ENCODE assay signal across 12 cellular contexts in the genomic region with DNA sequence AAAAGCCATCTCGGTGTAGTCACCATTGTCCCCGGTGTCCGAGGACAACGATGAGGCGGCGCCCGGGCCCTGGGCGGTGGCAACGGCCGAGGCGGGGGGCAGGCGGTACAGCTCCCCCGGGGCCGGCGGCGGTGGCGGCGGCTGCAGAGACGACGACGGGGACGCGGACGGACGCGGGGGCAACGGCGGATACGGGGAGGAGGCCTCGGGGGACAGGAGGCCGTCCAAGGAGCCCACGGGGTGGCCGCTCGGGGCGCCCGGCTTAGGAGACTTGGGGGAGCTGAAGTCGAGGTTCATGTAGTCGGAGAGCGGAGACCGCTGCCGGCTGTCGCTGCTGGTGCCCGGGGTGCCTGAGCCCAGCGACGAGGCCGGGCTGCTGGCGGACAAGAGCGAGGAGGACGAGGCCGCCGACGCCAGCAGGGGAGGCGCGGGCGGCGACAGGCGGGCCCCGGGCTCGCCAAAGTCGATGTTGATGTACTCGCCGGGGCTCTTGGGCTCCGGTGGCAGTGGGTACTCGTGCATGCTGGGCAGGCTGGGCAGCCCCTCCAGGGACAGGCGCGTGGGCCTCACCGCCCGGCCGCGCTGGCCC. TPM values are rescaled to one million over a fixed set of nuclear protein-coding genes. Genes with fewer than 3 reads are reported as not detected.
DNase-seq lines count a peak whose midpoint lies in the region; ATAC-seq and TF ChIP-seq lines count a peak whose summit lies in the region.
"Had no signal": no experiment of that assay in that cellular context is flagged by ENCODE, and none has a peak within 500 bp of the region (broad histone marks: within the 10 kb centered on the region; RNA-seq: fewer than 3 reads in every experiment).

No MANE protein-coding gene starts in this region.

- peak overlapping the region; percentile 55 for H3K27ac ChIP-seq in vagina

- H3K4me1 ChIP-seq in adipocyte (ENCODE audit: control insufficient read depth, insufficient read depth, low read length) (peaks cover 29% of the 10 kb centered on the region), vagina (peaks cover 55% of the 10 kb centered on the region)

- TF ChIP-seq POLR2A in vagina (IDR thresholded peaks at IDR 0.05): no peak

- peak overlapping the region; percentile 75 for H3K4me3 Mint-ChIP-seq in natural killer cell
- H3K4me3 Mint-ChIP-seq in natural killer cell treated with Interleukin-12 subunit alpha and Interleukin-12 subunit beta and Interleukin-15 and Interleukin-18, amount 100 ng/mL, for 72 hours: no peak overlapping the region
- peak overlapping the region; percentile 34 for H3K4me3 Mint-ChIP-seq in mesothelial cell of epicardium
- H3K4me3 Mint-ChIP-seq: activated CD4-positive, alpha-beta memory T cell treated with anti-CD3 and anti-CD28 coated beads for 36 hours; HFFc6 had no signal

- H3K27ac Mint-ChIP-seq in natural killer cell: peak overlapping the region; percentile 31 to 66
- H3K27ac Mint-ChIP-seq in natural killer cell treated with Interleukin-12 subunit alpha and Interleukin-12 subunit beta and Interleukin-15 and Interleukin-18, amount 100 ng/mL, for 72 hours: no peak overlapping the region
- no peak overlapping the region for H3K27ac Mint-ChIP-seq in mesothelial cell of epicardium
- H3K27ac Mint-ChIP-seq: activated CD4-positive, alpha-beta memory T cell treated with anti-CD3 and anti-CD28 coated beads for 36 hours; HFFc6 had no signal

- ATAC-seq in natural killer cell: no peak
- no peak for ATAC-seq in natural killer cell treated with Interleukin-12 subunit alpha and Interleukin-12 subunit beta and Interleukin-15 and Interleukin-18, amount 100 ng/mL, for 72 hours
- ATAC-seq in GM18868 (IDR thresholded peaks at IDR 0.05; ENCODE audit: unreplicated experiment): no peak

- H3K36me3 Mint-ChIP-seq in natural killer cell: no peaks in the 10 kb centered on the region
- no peaks in the 10 kb centered on the region for H3K36me3 Mint-ChIP-seq in natural killer cell treated with Interleukin-12 subunit alpha and Interleukin-12 subunit beta and Interleukin-15 and Interleukin-18, amount 100 ng/mL, for 72 hours
- peaks cover 8% of the 10 kb centered on the region for H3K36me3 Mint-ChIP-seq in mesothelial cell of epicardium

- H3K4me3 ChIP-seq in adipocyte (ENCODE audit: low read length): peak overlapping the region; percentile 86
- peak overlapping the region; percentile 74 to 84 for H3K4me3 ChIP-seq in vagina
- peak overlapping the region in 1 of 2 donors; percentile 56 for H3K4me3 ChIP-seq in foreskin fibroblast (ENCODE audit: low read depth in 1 of 2, low read length in 2 of 2)

- H3K27me3 ChIP-seq in adipocyte (replicated peaks; ENCODE audit: control insufficient read depth, insufficient read depth, low read length) (no peaks in the 10 kb centered on the region), vagina (no peaks in the 10 kb centered on the region)

- no peak overlapping the region for H3K9ac ChIP-seq in adipocyte (ENCODE audit: low read length)

- DNase-seq in natural killer cell: no peak
- no peak for DNase-seq in natural killer cell treated with Interleukin-12 subunit alpha and Interleukin-12 subunit beta and Interleukin-15 and Interleukin-18, amount 100 ng/mL, for 72 hours (ENCODE audit: low spot score)
- DNase-seq in adipocyte (ENCODE audit: low read depth): no peak
- DNase-seq in mesothelial cell of epicardium (ENCODE audit: low spot score in 2 of 2, unreplicated experiment in 2 of 2): no peak
- no peak for DNase-seq in vagina (ENCODE audit: extremely low spot score in 2 of 2)
- DNase-seq in NOMO-1 (lab: John Stamatoyannopoulos, UW; ENCODE audit: unreplicated experiment in 2 of 2): no peak
- DNase-seq in foreskin fibroblast: no peak
- DNase-seq: activated CD4-positive, alpha-beta memory T cell treated with anti-CD3 and anti-CD28 coated beads for 36 hours; esophagus squamous epithelium; HFFc6; NCI-H446 treated with DMSO at 0.1 percent for 48 hours had no signal

- H3K27me3 Mint-ChIP-seq in natural killer cell (ENCODE audit: low read depth in 2 of 2) (no peaks in the 10 kb centered on the region), mesothelial cell of epicardium (ENCODE audit: low read depth) (peaks cover 3% of the 10 kb centered on the region)
- no peaks in the 10 kb centered on the region for H3K27me3 Mint-ChIP-seq in natural killer cell treated with Interleukin-12 subunit alpha and Interleukin-12 subunit beta and Interleukin-15 and Interleukin-18, amount 100 ng/mL, for 72 hours
- H3K27me3 Mint-ChIP-seq: activated CD4-positive, alpha-beta memory T cell treated with anti-CD3 and anti-CD28 coated beads for 36 hours had no signal

- peaks cover 35 to 41% of the 10 kb centered on the region in 2 donors for H3K4me1 Mint-ChIP-seq in natural killer cell
- H3K4me1 Mint-ChIP-seq in natural killer cell treated with Interleukin-12 subunit alpha and Interleukin-12 subunit beta and Interleukin-15 and Interleukin-18, amount 100 ng/mL, for 72 hours (ENCODE audit: low read depth in 2 of 2): peaks cover 27 to 29% of the 10 kb centered on the region in 2 donors
- H3K4me1 Mint-ChIP-seq in mesothelial cell of epicardium: peaks cover 31% of the 10 kb centered on the region

- H3K9me3 Mint-ChIP-seq in natural killer cell (no peaks in the 10 kb centered on the region), mesothelial cell of epicardium (no peaks in the 10 kb centered on the region)
- no peaks in the 10 kb centered on the region for H3K9me3 Mint-ChIP-seq in natural killer cell treated with Interleukin-12 subunit alpha and Interleukin-12 subunit beta and Interleukin-15 and Interleukin-18, amount 100 ng/mL, for 72 hours
- H3K9me3 Mint-ChIP-seq: activated CD4-positive, alpha-beta memory T cell treated with anti-CD3 and anti-CD28 coated beads for 36 hours; HFFc6 had no signal

- no peak for TF ChIP-seq CTCF in natural killer cell (IDR thresholded peaks at IDR 0.05)
- TF ChIP-seq CTCF in mesothelial cell of epicardium (IDR thresholded peaks at IDR 0.05; ENCODE audit: unreplicated experiment): no peak
- TF ChIP-seq CTCF in vagina (IDR thresholded peaks at IDR 0.05): no peak
- no peak for TF ChIP-seq CTCF in foreskin fibroblast (IDR thresholded peaks at IDR 0.05; ENCODE audit: low read depth, low read length)

- intact Hi-C loops in natural killer cell (cut with micrococcal nuclease): no loop called here
- intact Hi-C loops in vagina (cut with DNase I): loop anchor here (5.0 to 10.0 kb wide), 3 partner anchors 322 to 828 kb away; no protein-coding TSS in a partner anchor

- H3K9me3 ChIP-seq in adipocyte (ENCODE audit: control insufficient read depth, low read length) (no peaks in the 10 kb centered on the region), vagina (no peaks in the 10 kb centered on the region)
- H3K9me3 ChIP-seq: esophagus squamous epithelium had no signal

- peaks cover 48% of the 10 kb centered on the region for H3K36me3 ChIP-seq in adipocyte (ENCODE audit: control insufficient read depth, insufficient read depth, low read length, severe bottlenecking)
- H3K36me3 ChIP-seq in vagina: peaks cover 0 to 21% of the 10 kb centered on the region in 2 donors

RNA-seq across cellular contexts. Expression of a gene that starts 3.5 kb away (rescaled TPM):
- 10 to 100 TPM; 39.8 to 79.1 (median 60.9) TPM for total RNA-seq in natural killer cell
- total RNA-seq in natural killer cell treated with Interleukin-12 subunit alpha and Interleukin-12 subunit beta and Interleukin-15 and Interleukin-18, amount 100 ng/mL, for 72 hours: 1 to 10 TPM in 1 of 2 donors, under 1 TPM in 1; 0.95 to 1.1 TPM
- 11.8 to 12.4 TPM (median 12.1 TPM) in 3 replicates for total RNA-seq in mesothelial cell of epicardium
- 25.0 TPM for total RNA-seq in vagina

Comparison
In these comparisons a context has a peak if more than half of its experiments do, and no peak if none do; other contexts are left out.
1. H3K27ac Mint-ChIP-seq: peak in natural killer cell (2 of 2); none in natural killer cell treated with Interleukin-12 subunit alpha and Interleukin-12 subunit beta and Interleukin-15 and Interleukin-18, amount 100 ng/mL, for 72 hours (0 of 2) and mesothelial cell of epicardium (single experiment).